ENCODE assay signal across 17 cellular contexts in the genomic region with DNA sequence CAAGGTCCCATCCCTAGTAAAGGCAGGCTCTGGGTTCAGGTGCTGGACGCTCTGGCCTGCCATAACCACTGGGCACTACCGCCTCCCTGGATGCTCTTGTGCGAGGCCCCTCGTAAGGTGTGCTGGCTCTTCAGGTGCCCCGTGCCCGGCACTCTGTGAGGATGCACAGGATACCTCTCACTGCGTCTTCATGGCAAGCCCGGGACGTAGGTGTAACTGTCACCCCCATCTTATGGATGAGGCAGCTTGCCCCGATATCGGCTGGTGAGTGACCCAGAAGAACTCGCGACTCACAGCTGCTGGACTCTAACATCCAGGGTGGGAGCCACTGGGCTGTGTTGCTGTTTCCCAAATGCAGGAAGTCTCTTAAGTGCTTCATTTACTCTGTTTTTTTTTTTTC.
"Had no signal": no experiment of that assay in that cellular context is flagged by ENCODE, and none has a peak within 500 bp of the region (broad histone marks: within the 10 kb centered on the region; RNA-seq: fewer than 3 reads in every experiment).

No MANE protein-coding gene starts in this region.

- H3K4me3 Mint-ChIP-seq: naive thymus-derived CD4-positive, alpha-beta T cell; nephron progenitor cell; stimulated activated memory B cell treated with anti-CD40 and anti-IgM and Interleukin-4, amounts not matched to agents 10 μg/mL and 1 μg/mL and 100 μg/mL, for 72 hours; stimulated activated naive CD8-positive, alpha-beta T cell treated with anti-CD3 and anti-CD28 coated beads, Interleukin-15, Interleukin-2, amounts not matched to agents 100 ng/mL and 50 ng/mL, for 24 hours had no signal

- H3K36me3 ChIP-seq: tibial nerve had no signal

- H3K36me3 Mint-ChIP-seq: naive thymus-derived CD4-positive, alpha-beta T cell; stimulated activated memory B cell treated with anti-CD40 and anti-IgM and Interleukin-4, amounts not matched to agents 10 μg/mL and 1 μg/mL and 100 μg/mL, for 72 hours had no signal

- H3K4me1 ChIP-seq: testis had no signal

- H3K27ac ChIP-seq: hepatocyte, testis, tibial nerve had no signal

- H3K9me3 Mint-ChIP-seq: naive thymus-derived CD4-positive, alpha-beta T cell; nephron progenitor cell; stimulated activated memory B cell treated with anti-CD40 and anti-IgM and Interleukin-4, amounts not matched to agents 10 μg/mL and 1 μg/mL and 100 μg/mL, for 72 hours; stimulated activated naive CD8-positive, alpha-beta T cell treated with anti-CD3 and anti-CD28 coated beads, Interleukin-15, Interleukin-2, amounts not matched to agents 100 ng/mL and 50 ng/mL, for 24 hours had no signal

- H2AFZ ChIP-seq: hepatocyte had no signal

- H3K27me3 ChIP-seq: testis had no signal

- H3K4me2 ChIP-seq: hepatocyte, smooth muscle cell had no signal

- DNase-seq: caudate nucleus; cortex of kidney; effector memory CD4-positive, alpha-beta T cell; erythroblast; foreskin melanocyte; kidney glomerular epithelial cell; mesendoderm; naive thymus-derived CD4-positive, alpha-beta T cell; nephron progenitor cell; right cardiac atrium; stimulated activated CD4-positive, alpha-beta T cell treated with anti-CD3 and anti-CD28 coated beads, Interleukin-4, amount 100 ng/mL, for 1 hour; testis had no signal

- H3K9me3 ChIP-seq: testis, tibial nerve had no signal

- H3K27ac Mint-ChIP-seq: nephron progenitor cell; stimulated activated memory B cell treated with anti-CD40 and anti-IgM and Interleukin-4, amounts not matched to agents 10 μg/mL and 1 μg/mL and 100 μg/mL, for 72 hours; stimulated activated naive CD8-positive, alpha-beta T cell treated with anti-CD3 and anti-CD28 coated beads, Interleukin-15, Interleukin-2, amounts not matched to agents 100 ng/mL and 50 ng/mL, for 24 hours had no signal

- H3K4me3 ChIP-seq: hepatocyte, smooth muscle cell, testis, tibial nerve had no signal

- ATAC-seq: naive thymus-derived CD4-positive, alpha-beta T cell; right cardiac atrium; stimulated activated memory B cell treated with anti-CD40 and anti-IgM and Interleukin-4, amounts not matched to agents 10 μg/mL and 1 μg/mL and 100 μg/mL, for 72 hours had no signal
